In genomic region chr16:87379312-87379752, GRCh38 we compare ENCODE assay signal across 7 cellular contexts. TPM values are rescaled to one million over a fixed set of nuclear protein-coding genes. Genes with fewer than 3 reads are reported as not detected.
DNase-seq lines count a peak whose midpoint lies in the region; ATAC-seq, FAIRE-seq and TF ChIP-seq lines count a peak whose summit lies in the region.
"Not testable (repeated sequence)": the region's sequence is repeated elsewhere in the genome, so short reads cannot be mapped to it uniquely, and the experiment has no call there.

No MANE protein-coding gene starts in this region.

- H3K79me2 ChIP-seq in GM12878 (ENCODE audit: control insufficient read depth, insufficient read depth, low read length) (peaks cover 64% of the 10 kb centered on the region), hepatocyte (peaks cover 84% of the 10 kb centered on the region)

- H3K9me2 ChIP-seq in hepatocyte (replicated peaks; ENCODE audit: insufficient read depth), result not testable (repeated sequence)

- not testable (repeated sequence) for ATAC-seq in GM12878, gastrocnemius medialis
- ATAC-seq in mucosa of descending colon, result peak; percentile 18

- H3K36me3 Mint-ChIP-seq in CD14-positive monocyte, result peaks cover 9 to 17% of the 10 kb centered on the region in 2 donors
- H3K36me3 Mint-ChIP-seq in HFFc6 (ENCODE audit: low read depth), result not testable (repeated sequence)

- H3K4me2 ChIP-seq in GM12878 (ENCODE audit: control insufficient read depth, insufficient read depth), result peak overlapping the region; percentile 9; the same call in 1 of the 2 replicates
- peak overlapping the region; percentile 58 for H3K4me2 ChIP-seq in hepatocyte

- peaks cover 28% of the 10 kb centered on the region for H3K4me1 Mint-ChIP-seq in CD14-positive monocyte
- peaks cover 49% of the 10 kb centered on the region for H3K4me1 Mint-ChIP-seq in HFFc6 (ENCODE audit: low read depth)

- not testable (repeated sequence) for FAIRE-seq in GM12878 (lab: Jason Lieb, UNC)

- H2AFZ ChIP-seq in GM12878 (ENCODE audit: control insufficient read depth, low read depth, low read length); hepatocyte: not testable (repeated sequence)

- H3K4me3 ChIP-seq in Peyer's patch, result peak overlapping the region in 2 of 4 donors; percentile 12 to 17
- not testable (repeated sequence) for H3K4me3 ChIP-seq in GM12878, hepatocyte, mucosa of descending colon
- H3K4me3 ChIP-seq in gastrocnemius medialis, result peak overlapping the region in 1 of 4 donors; percentile 80

- H4K20me1 ChIP-seq in GM12878 (ENCODE audit: control insufficient read depth, insufficient read depth), result not testable (repeated sequence)
- peaks cover 35% of the 10 kb centered on the region for H4K20me1 ChIP-seq in hepatocyte (ENCODE audit: insufficient read depth, poor library complexity, severe bottlenecking)

- POLR2A ChIA-PET in GM12878 (lab: Charles Lee), result interaction anchor here (0.6 kb wide), 1 partner anchor 63 kb away, joined by 4 read pairs; no protein-coding TSS in a partner anchor

- WGBS in GM12878 (ENCODE audit: insufficient coverage, insufficient replicate concordance, low lambda C conversion rate, missing lambda C conversion rate), result 97% methylated on average over 3 of the region's 3 CpGs
- 81% methylated on average over 3 of the region's 3 CpGs for WGBS in hepatocyte (ENCODE audit: low lambda C conversion rate, missing lambda C conversion rate)

- H3K4me1 ChIP-seq in Peyer's patch (peaks cover 0 to 47% (median 10%) of the 10 kb centered on the region in 4 donors), hepatocyte (ENCODE audit: insufficient read depth) (peaks cover 21% of the 10 kb centered on the region), mucosa of descending colon (ENCODE audit: low read depth) (peaks cover 38% of the 10 kb centered on the region), gastrocnemius medialis (peaks cover 69 to 74% of the 10 kb centered on the region in 2 donors)
- H3K4me1 ChIP-seq in GM12878 (ENCODE audit: control insufficient read depth, insufficient read depth, low read length), result not testable (repeated sequence)

- RAD21 ChIA-PET in GM12878 (lab: Charles Lee; ENCODE audit: unreplicated experiment), result interaction anchor here (0.6 kb wide), 1 partner anchor 121 kb away, joined by 4 read pairs; no protein-coding TSS in a partner anchor

- DNase-seq in CD14-positive monocyte (ENCODE audit: low spot score) (peak; percentile 4), Peyer's patch (peak in 2 of 3 donors; percentile 70 to 75), hepatocyte (ENCODE audit: low spot score) (peak; percentile 62), mucosa of descending colon (peak in 2 of 3 donors; percentile 72 to 80)
- not testable (repeated sequence) for DNase-seq in HFFc6; GM12878 (ENCODE audit: low read depth, low spot score); gastrocnemius medialis

- not testable (repeated sequence) for H3K27me3 ChIP-seq in Peyer's patch; GM12878 (replicated peaks in 1 of 2; ENCODE audit: control insufficient read depth in 2 of 2, insufficient read depth in 2 of 2, low read length in 1 of 2); hepatocyte; gastrocnemius medialis

- TF ChIP-seq POLR2A in Peyer's patch (IDR thresholded peaks at IDR 0.05), result peak; percentile 38 to 62
- TF ChIP-seq POLR2A in GM12878 (IDR thresholded peaks at IDR 0.05; ENCODE audit: low read depth, low read length); gastrocnemius medialis (IDR thresholded peaks at IDR 0.05): not testable (repeated sequence)

- TF ChIP-seq CTCF in CD14-positive monocyte (IDR thresholded peaks at IDR 0.05); HFFc6 (IDR thresholded peaks at IDR 0.05); Peyer's patch (IDR thresholded peaks at IDR 0.05); GM12878 (IDR thresholded peaks at IDR 0.05 in 2 of 3, conservative IDR thresholded peaks at IDR 0.05 in 1 of 3; ENCODE audit: control insufficient read depth in 2 of 3, extremely low read depth in 1 of 3, insufficient read depth in 1 of 3, low read depth in 3 of 3, low read length in 3 of 3); hepatocyte (IDR thresholded peaks at IDR 0.05; ENCODE audit: poor library complexity); mucosa of descending colon (IDR thresholded peaks at IDR 0.05); gastrocnemius medialis (IDR thresholded peaks at IDR 0.05 in 4 of 5, conservative IDR thresholded peaks at IDR 0.05 in 1 of 5): not testable (repeated sequence)

- intact Hi-C loops in CD14-positive monocyte (cut with micrococcal nuclease); GM12878 (cut with micrococcal nuclease; ENCODE audit: unreplicated experiment); mucosa of descending colon (cut with DNase I, micrococcal nuclease); gastrocnemius medialis (cut with DNase I; ENCODE audit: low total_unique reads): not testable (repeated sequence)

- CTCF ChIA-PET in GM12878 (lab: Yijun Ruan, JAX), result interaction anchor here (0.9 kb wide), 1 partner anchor 64 kb away, joined by 3 read pairs; no protein-coding TSS in a partner anchor

- not testable (repeated sequence) for H3K9ac ChIP-seq in GM12878 (ENCODE audit: control insufficient read depth, insufficient read depth, low read length)

- not testable (repeated sequence) for TF ChIP-seq RAD21 in GM12878 (IDR thresholded peaks at IDR 0.05; ENCODE audit: insufficient read depth, low read depth, low read length)

- SMC1A ChIA-PET in GM12878 (lab: Charles Lee; ENCODE audit: uncharacterized antibody, unreplicated experiment), result not testable (repeated sequence)

- TF ChIP-seq EP300 in GM12878 (IDR thresholded peaks at IDR 0.05; ENCODE audit: borderline replicate concordance in 1 of 2, control insufficient read depth in 1 of 2, low read depth in 2 of 2, low read length in 2 of 2), result not testable (repeated sequence)

- H3K9me3 ChIP-seq in Peyer's patch; GM12878 (replicated peaks; ENCODE audit: control insufficient read depth, insufficient read depth, low read length); hepatocyte (ENCODE audit: low read depth); mucosa of descending colon; gastrocnemius medialis: not testable (repeated sequence)

- H3K9me3 Mint-ChIP-seq in CD14-positive monocyte, HFFc6: not testable (repeated sequence)

- peak overlapping the region in 3 of 4 donors; percentile 68 to 93 (median 88) for H3K27ac ChIP-seq in Peyer's patch
- not testable (repeated sequence) for H3K27ac ChIP-seq in GM12878 (ENCODE audit: control insufficient read depth, insufficient read depth)
- peak overlapping the region; percentile 77 for H3K27ac ChIP-seq in hepatocyte
- peak overlapping the region; percentile 83 to 97 (median 94) for H3K27ac ChIP-seq in gastrocnemius medialis

- peaks cover 22 to 60% (median 52%) of the 10 kb centered on the region in 3 donors for H3K27me3 Mint-ChIP-seq in CD14-positive monocyte (ENCODE audit: low read depth in 3 of 3)
- not testable (repeated sequence) for H3K27me3 Mint-ChIP-seq in HFFc6 (ENCODE audit: insufficient read depth)

- peak overlapping the region in 1 of 7 donors; percentile 57 for H3K27ac Mint-ChIP-seq in CD14-positive monocyte
- peak overlapping the region; percentile 17; the same call in 1 of the 2 replicates for H3K27ac Mint-ChIP-seq in HFFc6

- in situ Hi-C loops in GM12878 (cut with MboI), result not testable (repeated sequence)
- in situ Hi-C loops in gastrocnemius medialis (cut with MboI; ENCODE audit: low sequenced_read_pairs in 4 of 4), result loop anchor here in 2 of 4 donors (10.0 to 25.0 kb wide), 3 partner anchors 55 to 817 kb away; partner anchors contain the start of genes FOXC2 (in 1 of the 2), KLHDC4 (in 1 of the 2) and MTHFSD (in 1 of the 2)

- H3K4me3 Mint-ChIP-seq in CD14-positive monocyte, result peak overlapping the region in 1 of 2 donors; percentile 9
- not testable (repeated sequence) for H3K4me3 Mint-ChIP-seq in HFFc6

- BruUV-seq in GM12878 (replicated peaks; lab: Mats Ljungman, UMichigan), result not testable (repeated sequence)

- not testable (repeated sequence) for H3K36me3 ChIP-seq in Peyer's patch; GM12878 (ENCODE audit: control insufficient read depth in 2 of 2, insufficient read depth in 2 of 2, low read length in 1 of 2); hepatocyte (replicated peaks; ENCODE audit: insufficient read depth, low read depth); mucosa of descending colon (ENCODE audit: low read depth); gastrocnemius medialis

RNA-seq across cellular contexts. Expression of gene FBXO31, which starts 4.2 kb away (rescaled TPM):
- 1 to 10 TPM; 2.0 to 3.3 TPM for polyA plus RNA-seq in CD14-positive monocyte
- total RNA-seq in HFFc6 (2021; fragmentation: NEBNext Ultra II Directional; extraction: Animal tissue kit (Norgen Biotek cat#: 25700)), result 10 to 100 TPM; 23.0 to 30.0 (median 25.1) TPM
- total RNA-seq in Peyer's patch, result 100 to 1,000 TPM; 135 to 207 (median 191) TPM
- 24.8 and 40.0 TPM in 2 replicates for total RNA-seq in GM12878 (2013; cell fraction: nucleolus; rRNA removed)
- 13.9 and 14.6 TPM in 2 replicates for total RNA-seq in GM12878 (2014; rRNA removed)
- total RNA-seq in GM12878 (2014; rRNA removed; fragmentation: Illumina TruSeq; extraction: Trizol), result 7.4 and 8.4 TPM in 2 replicates
- total RNA-seq in GM12878 (2021), result 29.2 and 33.1 TPM in 2 replicates
- polyA plus RNA-seq in GM12878 (2011; ENCODE audit: low read depth), result 8.6 TPM
- 9.3 and 14.8 TPM in 2 replicates for polyA plus RNA-seq in GM12878 (2011; rRNA removed)
- polyA plus RNA-seq in GM12878 (2011; cell fraction: cytosol; rRNA removed), result 11.5 and 13.6 TPM in 2 replicates
- 42.5 and 42.8 TPM in 2 replicates for polyA plus RNA-seq in GM12878 (2011; cell fraction: nucleus; rRNA removed)
- 18.2 and 20.2 TPM in 2 replicates for polyA plus RNA-seq in GM12878 (2012)
- polyA plus RNA-seq in GM12878 (2014; fragmentation: Illumina TruSeq; extraction: Trizol), result 3.6 and 8.6 TPM in 2 replicates
- under 1 TPM; 0.19 to 0.97 TPM for polyA plus RNA-seq in GM12878 (2014; fragmentation: Nextera tagmentation; extraction: Ambion mirVana)
- 15.8 and 22.6 TPM in 2 replicates for polyA plus RNA-seq in GM12878 (2014; rRNA removed)
- polyA plus RNA-seq in GM12878 (2016; fragmentation: Nextera tagmentation; extraction: Ambion mirVana), result 10 to 100 TPM in 1 of 2 experiments, 1 to 10 TPM in 1; 10.0 to 10.7 TPM
- polyA minus RNA-seq in GM12878 (2011; rRNA and poly(A)+ RNA removed), result 15.2 and 22.1 TPM in 2 replicates
- polyA minus RNA-seq in GM12878 (2011; cell fraction: cytosol; rRNA and poly(A)+ RNA removed), result 4.8 and 7.2 TPM in 2 replicates
- polyA minus RNA-seq in GM12878 (2011; cell fraction: nucleus; rRNA and poly(A)+ RNA removed), result 15.7 and 23.9 TPM in 2 replicates
- 11.0 and 16.5 TPM in 2 replicates for total RNA-seq in hepatocyte
- 25.3 and 28.9 TPM in 2 replicates for polyA plus RNA-seq in hepatocyte
- total RNA-seq in mucosa of descending colon, result 100 to 1,000 TPM in 1 of 3 donors, 10 to 100 TPM in 2; 54.2 to 104 (median 63.9) TPM
- 100 to 1,000 TPM; 156 to 264 (median 201) TPM for total RNA-seq in gastrocnemius medialis

RNA-seq across cellular contexts. Expression of gene MAP1LC3B, which starts 12.8 kb away (rescaled TPM):
- polyA plus RNA-seq in CD14-positive monocyte (100 to 1,000 TPM; 102 to 147 TPM), GM12878 (2011; rRNA removed) (15.5 and 16.9 TPM in 2 replicates), GM12878 (2014; fragmentation: Illumina TruSeq; extraction: Trizol) (22.0 and 27.1 TPM in 2 replicates), GM12878 (2014; fragmentation: Nextera tagmentation; extraction: Ambion mirVana) (10 to 100 TPM in 1 of 2 experiments, 1 to 10 TPM in 1; 9.1 to 11.9 TPM), GM12878 (2014; rRNA removed) (9.4 and 10.3 TPM in 2 replicates), GM12878 (2016; fragmentation: Nextera tagmentation; extraction: Ambion mirVana) (10 to 100 TPM; 42.7 to 42.8 TPM), hepatocyte (125 and 134 TPM in 2 replicates)
- 100 to 1,000 TPM in 2 of 6 experiments, 10 to 100 TPM in 4; 81.3 to 112 (median 85.4) TPM for total RNA-seq in HFFc6 (2021; fragmentation: NEBNext Ultra II Directional; extraction: Animal tissue kit (Norgen Biotek cat#: 25700))
- total RNA-seq in Peyer's patch (10 to 100 TPM; 38.0 to 50.6 (median 40.7) TPM), GM12878 (2014; rRNA removed) (7.4 and 8.1 TPM in 2 replicates), GM12878 (2014; rRNA removed; fragmentation: Illumina TruSeq; extraction: Trizol) (6.1 and 7.2 TPM in 2 replicates), GM12878 (2021) (21.4 and 21.5 TPM in 2 replicates), hepatocyte (73.3 and 76.4 TPM in 2 replicates), mucosa of descending colon (10 to 100 TPM; 66.5 to 82.9 (median 67.3) TPM), gastrocnemius medialis (100 to 1,000 TPM in 3 of 4 donors, 10 to 100 TPM in 1; 76.3 to 165 (median 122) TPM)
- total RNA-seq in GM12878 (2013; cell fraction: nucleolus; rRNA removed), result 16.7 and 17.8 TPM in 2 replicates
- 24.7 TPM for polyA plus RNA-seq in GM12878 (2011; ENCODE audit: low read depth)
- 8.0 and 13.2 TPM in 2 replicates for polyA plus RNA-seq in GM12878 (2011; cell fraction: cytosol; rRNA removed)
- polyA plus RNA-seq in GM12878 (2011; cell fraction: nucleus; rRNA removed), result 7.3 and 8.1 TPM in 2 replicates
- 31.9 and 34.0 TPM in 2 replicates for polyA plus RNA-seq in GM12878 (2012)
- 7.8 and 9.0 TPM in 2 replicates for polyA minus RNA-seq in GM12878 (2011; rRNA and poly(A)+ RNA removed)
- 4.1 and 8.4 TPM in 2 replicates for polyA minus RNA-seq in GM12878 (2011; cell fraction: cytosol; rRNA and poly(A)+ RNA removed)
- polyA minus RNA-seq in GM12878 (2011; cell fraction: nucleus; rRNA and poly(A)+ RNA removed), result 4.4 and 5.6 TPM in 2 replicates
